13 cellular contexts compared by ENCODE assay signal in genomic region chr2:64090264-64090663, GRCh38. TPM values are rescaled to one million over a fixed set of nuclear protein-coding genes. Genes with fewer than 3 reads are reported as not detected.
DNase-seq lines count a peak whose midpoint lies in the region; ATAC-seq and TF ChIP-seq lines count a peak whose summit lies in the region.
"Had no signal": no experiment of that assay in that cellular context is flagged by ENCODE, and none has a peak within 500 bp of the region (broad histone marks: within the 10 kb centered on the region; RNA-seq: fewer than 3 reads in every experiment).

No MANE protein-coding gene starts in this region.

- peaks cover 33% of the 10 kb centered on the region for H3K36me3 Mint-ChIP-seq in activated naive CD4-positive, alpha-beta T cell treated with anti-CD3 and anti-CD28 coated beads, Interleukin-2, amount 50 U/mL, for 24 hours
- H3K36me3 Mint-ChIP-seq in T-helper 17 cell (ENCODE audit: low read depth) = peaks cover 13% of the 10 kb centered on the region

- no peak overlapping the region for H3K27ac ChIP-seq in thyroid gland
- H3K27ac ChIP-seq: GM23248, parathyroid adenoma had no signal

- no peak for TF ChIP-seq CTCF in thyroid gland (IDR thresholded peaks at IDR 0.05)

- peak overlapping the region; percentile 91 for H3K27ac Mint-ChIP-seq in activated naive CD4-positive, alpha-beta T cell treated with anti-CD3 and anti-CD28 coated beads, Interleukin-2, amount 50 U/mL, for 24 hours
- peak overlapping the region; percentile 2 for H3K27ac Mint-ChIP-seq in T-helper 17 cell

- no peak for TF ChIP-seq POLR2A in thyroid gland (IDR thresholded peaks at IDR 0.05)

- no peaks in the 10 kb centered on the region for H3K27me3 ChIP-seq in thyroid gland

- no peaks in the 10 kb centered on the region for H3K9me3 ChIP-seq in T-helper 17 cell (ENCODE audit: control insufficient read depth, low read length, poor library complexity, severe bottlenecking)
- H3K9me3 ChIP-seq in thyroid gland = no peaks in the 10 kb centered on the region

- WGBS in thyroid gland, 2 donors = 40 to 45% methylated on average over 2 of the region's 2 CpGs

- peaks cover 0 to 5% of the 10 kb centered on the region in 2 donors for H3K4me1 ChIP-seq in thyroid gland
- H3K4me1 ChIP-seq: parathyroid adenoma had no signal

- no peaks in the 10 kb centered on the region for H3K36me3 ChIP-seq in thyroid gland

- ATAC-seq in HG02678 (IDR thresholded peaks at IDR 0.05; ENCODE audit: unreplicated experiment) (peak; percentile 29), T-helper 17 cell (peak; percentile 39)

- no peak overlapping the region for H3K4me3 ChIP-seq in thyroid gland (replicated peaks in 1 of 3)
- H3K4me3 ChIP-seq: GM23248 had no signal

- DNase-seq in activated naive CD4-positive, alpha-beta T cell treated with anti-CD3 and anti-CD28 coated beads, Interleukin-2, amount 50 U/mL, for 16 hours = no peak
- DNase-seq in T-helper 17 cell = no peak
- DNase-seq in thyroid gland = peak; percentile 45 to 50
- no peak for DNase-seq in posterior vena cava (ENCODE audit: low spot score)
- no peak for DNase-seq in retina
- no peak for DNase-seq in activated CD8-positive, alpha-beta memory T cell treated with anti-CD3 and anti-CD28 coated beads, Interleukin-2, amount 50 U/mL, for 4 hours
- DNase-seq: GM23248, hypothalamus, kidney glomerular epithelial cell, NCI-H2227 treated with DMSO at 0.1 percent for 48 hours had no signal

- H3K4me3 Mint-ChIP-seq in activated naive CD4-positive, alpha-beta T cell treated with anti-CD3 and anti-CD28 coated beads, Interleukin-2, amount 50 U/mL, for 24 hours = no peak overlapping the region
- peak overlapping the region; percentile 33 for H3K4me3 Mint-ChIP-seq in T-helper 17 cell

- intact Hi-C loops in thyroid gland (cut with DNase I) (no loop called here), posterior vena cava (cut with DNase I) (no loop called here)

- H3K9me3 Mint-ChIP-seq in activated naive CD4-positive, alpha-beta T cell treated with anti-CD3 and anti-CD28 coated beads, Interleukin-2, amount 50 U/mL, for 24 hours = peaks cover 4% of the 10 kb centered on the region

- peaks cover 24% of the 10 kb centered on the region for H3K4me1 Mint-ChIP-seq in activated naive CD4-positive, alpha-beta T cell treated with anti-CD3 and anti-CD28 coated beads, Interleukin-2, amount 50 U/mL, for 24 hours
- H3K4me1 Mint-ChIP-seq in T-helper 17 cell = peaks cover 10% of the 10 kb centered on the region

- H3K27me3 Mint-ChIP-seq in activated naive CD4-positive, alpha-beta T cell treated with anti-CD3 and anti-CD28 coated beads, Interleukin-2, amount 50 U/mL, for 24 hours = no peaks in the 10 kb centered on the region
- no peaks in the 10 kb centered on the region for H3K27me3 Mint-ChIP-seq in T-helper 17 cell

RNA-seq across cellular contexts. Expression of gene PELI1, which starts 54.0 kb away (rescaled TPM):
- 100 to 1,000 TPM; 171 to 195 TPM for total RNA-seq in T-helper 17 cell
- total RNA-seq in thyroid gland = 10 to 100 TPM in 3 of 4 donors, 1 to 10 TPM in 1; 5.2 to 17.1 (median 11.4) TPM
- total RNA-seq in posterior vena cava = 10 to 100 TPM; 29.2 to 29.7 TPM

Comparison
In these comparisons a context has a peak if more than half of its experiments do, and no peak if none do; other contexts are left out.
1. DNase-seq: peak in thyroid gland (2 of 2); none in activated naive CD4-positive, alpha-beta T cell treated with anti-CD3 and anti-CD28 coated beads, Interleukin-2, amount 50 U/mL, for 16 hours (single experiment), T-helper 17 cell (0 of 3), posterior vena cava (single experiment), retina (single experiment) and activated CD8-positive, alpha-beta memory T cell treated with anti-CD3 and anti-CD28 coated beads, Interleukin-2, amount 50 U/mL, for 4 hours (single experiment).
2. RNA of gene PELI1, which starts 54.0 kb away (total RNA-seq): 171 to 195 TPM in T-helper 17 cell; 29.2 to 29.7 TPM in posterior vena cava and 5.2 to 17.1 TPM in thyroid gland; every median in the first group is over 4 times any median in the second.